In genomic region chr12:19454837-19455236, GRCh38 we compare ENCODE assay signal across 20 cellular contexts. TPM values are rescaled to one million over a fixed set of nuclear protein-coding genes. Genes with fewer than 3 reads are reported as not detected.
DNase-seq lines count a peak whose midpoint lies in the region; ATAC-seq, FAIRE-seq and TF ChIP-seq lines count a peak whose summit lies in the region.
"Had no signal": no experiment of that assay in that cellular context is flagged by ENCODE, and none has a peak within 500 bp of the region (broad histone marks: within the 10 kb centered on the region; RNA-seq: fewer than 3 reads in every experiment).

No MANE protein-coding gene starts in this region.

- H3K27ac Mint-ChIP-seq in immature natural killer cell: peak overlapping the region in 1 of 6 donors; percentile 42
- H3K27ac Mint-ChIP-seq: B cell had no signal

- in situ Hi-C loops in HepG2 (cut with HindIII; ENCODE audit: extremely low pct_ligation_motif_present, low pct_unique_long_range_greater_than_20kb): no loop called here

- no peak for TF ChIP-seq RAD21 in HepG2 (CRISPR knock-in tag; IDR thresholded peaks at IDR 0.05)

- no peak overlapping the region for H3K4me2 ChIP-seq in HepG2 (ENCODE audit: low read depth, low read length)
- H3K4me2 ChIP-seq: BLaER1 treated with 17β-estradiol and CSF1 and Interleukin-3, amounts not matched to agents 10 nM and 100 nM had no signal

- no peak overlapping the region for H3K27ac ChIP-seq in HepG2 (ENCODE audit: extremely low read length, insufficient read depth, low read length)
- no peak overlapping the region for H3K27ac ChIP-seq in right lobe of liver
- peak overlapping the region; percentile 83; the same call in 1 of the 2 replicates for H3K27ac ChIP-seq in SJCRH30
- H3K27ac ChIP-seq: BLaER1 treated with 17β-estradiol and CSF1 and Interleukin-3, amounts not matched to agents 10 nM and 100 nM had no signal

- POLR2A ChIA-PET in HepG2 (lab: Yijun Ruan, JAX): no interaction called here

- H4K20me1 ChIP-seq in HepG2 (ENCODE audit: insufficient read depth, low read length): peaks cover 41% of the 10 kb centered on the region

- no peak for FAIRE-seq in HepG2 (lab: Jason Lieb, UNC)
- FAIRE-seq: D721Med, GM12892, GM18507, HTR-8/SVneo had no signal

- no TSS peak for BruUV-seq in HepG2 (replicated peaks; lab: Mats Ljungman, UMichigan)

- H3K9me3 Mint-ChIP-seq in immature natural killer cell: no peaks in the 10 kb centered on the region
- H3K9me3 Mint-ChIP-seq: IgD-negative memory B cell had no signal

- H3K36me3 ChIP-seq in HepG2 (replicated peaks in 1 of 2; ENCODE audit: control insufficient read depth in 1 of 2, insufficient read depth in 2 of 2, low read length in 2 of 2) (peaks cover 7 to 10% of the 10 kb centered on the region in 2 experiments; a peak in 3 of 5 replicates), right lobe of liver (no peaks in the 10 kb centered on the region), SJCRH30 (peaks cover 16% of the 10 kb centered on the region; the same call in 1 of the 2 replicates)

- H3K4me3 Mint-ChIP-seq in immature natural killer cell: peak overlapping the region in 3 of 5 donors; percentile 5 to 12 (median 9)
- H3K4me3 Mint-ChIP-seq: B cell, IgD-negative memory B cell had no signal

- H3K36me3 Mint-ChIP-seq in immature natural killer cell: peaks cover 0 to 4% (median 0%) of the 10 kb centered on the region in 3 donors
- H3K36me3 Mint-ChIP-seq: IgD-negative memory B cell had no signal

- no peak for TF ChIP-seq POLR2A in HepG2 (IDR thresholded peaks at IDR 0.05; ENCODE audit: insufficient read depth in 1 of 2, low read depth in 2 of 2, low read length in 2 of 2)
- no peak for TF ChIP-seq POLR2A in right lobe of liver (IDR thresholded peaks at IDR 0.05)

- no peaks in the 10 kb centered on the region for H3K27me3 ChIP-seq in HepG2 (ENCODE audit: control insufficient read depth in 1 of 2, insufficient read depth in 2 of 2, low read length in 2 of 2)
- H3K27me3 ChIP-seq in right lobe of liver: no peaks in the 10 kb centered on the region
- no peaks in the 10 kb centered on the region for H3K27me3 ChIP-seq in SJCRH30
- H3K27me3 ChIP-seq: BLaER1 treated with 17β-estradiol and CSF1 and Interleukin-3, amounts not matched to agents 10 nM and 100 nM had no signal

- WGBS in HepG2 (ENCODE audit: low lambda C conversion rate): 92% methylated on average over 2 of the region's 2 CpGs
- WGBS in right lobe of liver (ENCODE audit: insufficient coverage, low coverage, low lambda C conversion rate, missing lambda C conversion rate): 75% methylated on average over 2 of the region's 2 CpGs

- H3K4me3 ChIP-seq in HepG2 (replicated peaks in 1 of 3; ENCODE audit: insufficient read depth in 1 of 3, low read depth in 2 of 3, low read length in 3 of 3): no peak overlapping the region
- no peak overlapping the region for H3K4me3 ChIP-seq in right lobe of liver
- H3K4me3 ChIP-seq in SJCRH30: no peak overlapping the region
- H3K4me3 ChIP-seq: BLaER1 treated with 17β-estradiol and CSF1 and Interleukin-3, amounts not matched to agents 10 nM and 100 nM had no signal

- TF ChIP-seq CTCF in HepG2 (CRISPR knock-in tag; IDR thresholded peaks at IDR 0.05): no peak
- TF ChIP-seq CTCF in right lobe of liver (IDR thresholded peaks at IDR 0.05): no peak

- TF ChIP-seq EP300 in HepG2 (IDR thresholded peaks at IDR 0.05; ENCODE audit: low read depth in 2 of 2, low read length in 2 of 2) (no peak), HepG2 (CRISPR knock-in tag; IDR thresholded peaks at IDR 0.05; ENCODE audit: borderline replicate concordance) (no peak)

- intact Hi-C loops in HepG2 (cut with micrococcal nuclease; ENCODE audit: unreplicated experiment) (no loop called here), right lobe of liver (cut with DNase I) (no loop called here)

- ATAC-seq in HepG2: no peak
- no peak for ATAC-seq in right lobe of liver
- no peak for ATAC-seq in stimulated activated naive CD8-positive, alpha-beta T cell treated with anti-CD3 and anti-CD28 coated beads, Interleukin-15, Interleukin-2, amounts not matched to agents 100 U/mL and 50 U/mL, for 24 hours
- no peak for ATAC-seq in left lobe of liver
- ATAC-seq: HCT116 had no signal

- DNase-seq in HepG2 (ENCODE audit: low spot score) (no peak), right lobe of liver (no peak), SJCRH30 (no peak), immature natural killer cell (no peak), Kasumi-1 (lab: John Stamatoyannopoulos, UW) (no peak), left lobe of liver (ENCODE audit: low spot score) (no peak)
- no peak for DNase-seq in stimulated activated naive CD8-positive, alpha-beta T cell treated with anti-CD3 and anti-CD28 coated beads, Interleukin-15, Interleukin-2, amounts not matched to agents 100 U/mL and 50 U/mL, for 24 hours
- DNase-seq: Caco-2, DMS79, GDM1, GOT3, H7 had no signal

- CTCF ChIA-PET in HepG2 (lab: Yijun Ruan, JAX; ENCODE audit: low intra/inter-chr PET ratio, low total read pairs): no interaction called here

- no peak overlapping the region for H2AFZ ChIP-seq in HepG2 (ENCODE audit: low read length)

- no peaks in the 10 kb centered on the region for H3K9me3 ChIP-seq in HepG2 (ENCODE audit: low read length)
- H3K9me3 ChIP-seq in right lobe of liver: no peaks in the 10 kb centered on the region
- H3K9me3 ChIP-seq in SJCRH30 (replicated peaks): no peaks in the 10 kb centered on the region
- H3K9me3 ChIP-seq: Caco-2 had no signal

- H3K79me2 ChIP-seq in HepG2 (ENCODE audit: insufficient read depth, low read length): peaks cover 93% of the 10 kb centered on the region

- H3K4me1 Mint-ChIP-seq in immature natural killer cell: peaks cover 81 to 89% of the 10 kb centered on the region in 2 donors

- H3K9ac ChIP-seq in HepG2 (ENCODE audit: insufficient read depth, low read depth, low read length): no peak overlapping the region
- H3K9ac ChIP-seq: BLaER1 treated with 17β-estradiol and CSF1 and Interleukin-3, amounts not matched to agents 10 nM and 100 nM had no signal

- H3K27me3 Mint-ChIP-seq in immature natural killer cell (ENCODE audit: low read depth in 3 of 3): peaks cover 0 to 1% (median 1%) of the 10 kb centered on the region in 3 donors
- H3K27me3 Mint-ChIP-seq: B cell, IgD-negative memory B cell had no signal

- no peaks in the 10 kb centered on the region; the same call in 1 of the 2 replicates for H3K4me1 ChIP-seq in HepG2 (ENCODE audit: insufficient read depth, low read length)
- no peaks in the 10 kb centered on the region for H3K4me1 ChIP-seq in right lobe of liver
- H3K4me1 ChIP-seq in SJCRH30: peaks cover 34% of the 10 kb centered on the region
- H3K4me1 ChIP-seq: Caco-2 had no signal

TF ChIP-seq in HepG2, 621 proteins besides CTCF, POLR2A, EP300 and RAD21:
- TF ChIP-seq NONO (IDR thresholded peaks at IDR 0.05) (no peak), NONO (CRISPR knock-in tag; conservative IDR thresholded peaks at IDR 0.05) (no peak), ZFP90 (CRISPR knock-in tag; IDR thresholded peaks at IDR 0.05; ENCODE audit: borderline replicate concordance) (peak; percentile 45; the same call in 1 of the 2 replicates)

RNA-seq across cellular contexts. Expression of gene AEBP2, which starts 15.5 kb away (rescaled TPM):
- 17.9 and 33.0 TPM in 2 replicates for total RNA-seq in HepG2 (2016; rRNA removed; fragmentation: Illumina TruSeq; extraction: Trizol)
- 20.7 and 22.4 TPM in 2 replicates for total RNA-seq in HepG2 (2016; cell fraction: cytosol; rRNA removed; fragmentation: Illumina TruSeq; extraction: Trizol; ENCODE audit: low read depth)
- 19.9 and 27.9 TPM in 2 replicates for total RNA-seq in HepG2 (2016; cell fraction: insoluble cytoplasmic fraction; rRNA removed; fragmentation: Illumina TruSeq; extraction: Trizol)
- total RNA-seq in HepG2 (2016; cell fraction: membrane; rRNA removed; fragmentation: Illumina TruSeq; extraction: Trizol): 11.3 and 13.9 TPM in 2 replicates
- total RNA-seq in HepG2 (2016; cell fraction: nucleus; rRNA removed; fragmentation: Illumina TruSeq; extraction: Trizol): 17.7 and 18.1 TPM in 2 replicates
- polyA plus RNA-seq in HepG2 (2011; rRNA removed): 8.7 and 9.2 TPM in 2 replicates
- polyA plus RNA-seq in HepG2 (2011; cell fraction: cytosol; rRNA removed): 3.7 and 7.3 TPM in 2 replicates
- 6.9 and 8.6 TPM in 2 replicates for polyA plus RNA-seq in HepG2 (2011; cell fraction: nucleus; rRNA removed)
- polyA plus RNA-seq in HepG2 (2012): 14.1 and 20.8 TPM in 2 replicates
- 0.69 and 0.71 TPM in 2 replicates for polyA plus RNA-seq in HepG2 (2016; cell fraction: cytosol; fragmentation: Illumina TruSeq; extraction: Trizol; ENCODE audit: low read depth)
- 30.1 and 33.2 TPM in 2 replicates for polyA plus RNA-seq in HepG2 (2016; cell fraction: insoluble cytoplasmic fraction; fragmentation: Illumina TruSeq; extraction: Trizol; ENCODE audit: low read depth)
- 4.2 and 4.5 TPM in 2 replicates for polyA plus RNA-seq in HepG2 (2016; cell fraction: membrane; fragmentation: Illumina TruSeq; extraction: Trizol; ENCODE audit: low read depth)
- 19.9 and 20.7 TPM in 2 replicates for polyA plus RNA-seq in HepG2 (2016; cell fraction: nucleus; fragmentation: Illumina TruSeq; extraction: Trizol; ENCODE audit: insufficient read depth, low read depth)
- 6.7 and 21.1 TPM in 2 replicates for polyA minus RNA-seq in HepG2 (2011; rRNA and poly(A)+ RNA removed; ENCODE audit: low replicate concordance)
- polyA minus RNA-seq in HepG2 (2011; cell fraction: cytosol; rRNA and poly(A)+ RNA removed): 14.4 and 17.4 TPM in 2 replicates
- 20.8 and 21.9 TPM in 2 replicates for polyA minus RNA-seq in HepG2 (2011; cell fraction: nucleus; rRNA and poly(A)+ RNA removed)
- 10 to 100 TPM in 5 of 6 experiments, 1 to 10 TPM in 1; 9.7 to 18.2 (median 13.4) TPM for total RNA-seq in right lobe of liver
- total RNA-seq in SJCRH30 (2014; rRNA removed; shearing (Covaris generic)): 27.6 and 29.7 TPM in 2 replicates
- 10 to 100 TPM in 2 of 3 donors, 1 to 10 TPM in 1; 5.4 to 14.9 (median 11.8) TPM for polyA plus RNA-seq in immature natural killer cell
- 8.5 TPM for total RNA-seq in left lobe of liver
